In the genomic region with DNA sequence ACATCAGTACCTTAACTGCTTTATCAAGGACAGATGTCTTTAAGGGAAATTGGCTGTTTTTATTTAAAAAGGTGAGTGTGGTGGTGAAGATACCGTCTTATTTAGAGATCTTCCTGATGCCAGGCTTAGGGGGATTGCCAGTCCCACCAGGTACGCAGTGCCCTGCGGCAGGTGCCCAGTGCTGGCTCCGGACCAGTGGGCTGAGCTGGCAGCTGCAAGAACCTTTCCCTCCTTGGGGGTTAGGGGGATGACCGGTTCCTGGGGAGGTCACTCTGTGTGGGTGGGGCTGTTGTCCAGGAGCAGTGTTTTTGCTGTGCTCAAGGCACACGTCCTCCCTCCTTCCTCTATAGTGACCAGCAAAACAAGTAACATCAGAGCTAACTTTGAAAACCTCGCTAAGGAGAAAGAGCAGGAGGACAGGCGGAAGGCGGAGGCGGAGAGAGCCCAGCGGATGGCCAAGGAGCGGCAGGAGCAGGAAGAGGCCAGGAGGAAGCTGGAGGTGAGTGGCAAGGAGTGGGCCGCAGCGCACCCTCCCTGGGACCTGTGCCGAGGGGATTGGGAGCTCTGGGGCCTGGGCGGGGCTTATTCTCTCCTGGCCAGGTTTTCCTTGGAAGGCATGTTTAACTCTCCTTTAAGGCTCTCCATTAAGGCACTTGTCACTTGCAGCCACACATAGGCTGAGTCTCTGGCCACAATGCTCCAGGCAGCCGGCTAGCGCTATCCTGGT, we compare ENCODE assay signal across 32 cellular contexts.
"Had no signal": no experiment of that assay in that cellular context is flagged by ENCODE, and none has a peak within 500 bp of the region (broad histone marks: within the 10 kb centered on the region; RNA-seq: fewer than 3 reads in every experiment).

No MANE protein-coding gene starts in this region.

- H3K4me2 ChIP-seq: smooth muscle cell had no signal

- H3K27ac Mint-ChIP-seq: effector memory CD8-positive, alpha-beta T cell; mesothelial cell of epicardium; progenitor cell of endocrine pancreas had no signal

- H3K36me3 Mint-ChIP-seq: naive B cell had no signal

- FAIRE-seq: endometrium, islet of Langerhans had no signal

- H3K4me3 Mint-ChIP-seq: effector memory CD8-positive, alpha-beta T cell; mesothelial cell of epicardium had no signal

- H3K36me3 ChIP-seq: neutrophil, uterus had no signal

- H3K27me3 ChIP-seq: gastrocnemius medialis, testis, tibial artery, upper lobe of right lung, uterus had no signal

- H3K27me3 Mint-ChIP-seq: progenitor cell of endocrine pancreas had no signal

- H3K79me2 ChIP-seq: parathyroid adenoma had no signal

- ATAC-seq: effector memory CD8-positive, alpha-beta T cell; gastrocnemius medialis; heart right ventricle; left colon; mucosa of descending colon; sciatic nerve; upper lobe of right lung had no signal

- H3K9ac ChIP-seq: parathyroid adenoma had no signal

- H2AFZ ChIP-seq: parathyroid adenoma had no signal

- H3K9me3 ChIP-seq: gastrocnemius medialis, heart right ventricle, mucosa of descending colon, neutrophil, testis, tibial artery, upper lobe of right lung, uterus had no signal

- H3K9me3 Mint-ChIP-seq: effector memory CD8-positive, alpha-beta T cell; mesothelial cell of epicardium; naive B cell had no signal

- DNase-seq: caudate nucleus; cerebellar nuclear complex; cortex of kidney; effector memory CD8-positive, alpha-beta T cell; foreskin fibroblast; gastrocnemius medialis; heart right ventricle; hippocampal formation; kidney glomerular epithelial cell; left colon; mesenchymal stem cell; mucosa of descending colon; naive B cell; stimulated activated CD4-positive, alpha-beta T cell treated with anti-CD3 and anti-CD28 coated beads, Interleukin-12 subunit alpha, Interleukin-12 subunit beta, amount 100 ng/mL, for 4 hours; stimulated activated CD4-positive, alpha-beta T cell treated with anti-CD3 and anti-CD28 coated beads, Interleukin-1b, Interleukin-23, amount 100 ng/mL, for 48 hours; stimulated activated CD4-positive, alpha-beta T cell treated with anti-CD3 and anti-CD28 coated beads, Interleukin-4, amount 100 ng/mL, for 1 hour; stimulated activated CD8-positive, alpha-beta memory T cell treated with anti-CD3 and anti-CD28 coated beads, Interleukin-4, amount 100 ng/mL, for 48 hours; stimulated activated naive CD4-positive, alpha-beta T cell; substantia nigra; testis; tibial artery; upper lobe of right lung; uterus had no signal

- H3K4me1 ChIP-seq: gastrocnemius medialis, parathyroid adenoma, testis, upper lobe of right lung, uterus had no signal

- H3K4me3 ChIP-seq: gastrocnemius medialis, heart right ventricle, lung, mucosa of descending colon, smooth muscle cell, testis, tibial artery, upper lobe of right lung, uterus had no signal

- H3K27ac ChIP-seq: gastrocnemius medialis, heart right ventricle, neutrophil, parathyroid adenoma, testis, tibial artery, upper lobe of right lung, uterus had no signal
